1 cellular context compared by ENCODE assay signal in genomic region chr13:74133657-74134201, GRCh38.
A peak's percentile ranks its signal among the peaks of the same experiment; 100 is the strongest.
TF ChIP-seq lines count a peak whose summit lies in the region.

No MANE protein-coding gene starts in this region.

TF ChIP-seq in WTC11, 78 proteins besides CTCF, POLR2A, EP300 and RAD21 (continued from another document):
- peak; percentile 73; the same call in 1 of the 2 replicates for TF ChIP-seq ZBTB43 (CRISPR knock-in tag; IDR thresholded peaks at IDR 0.05)
